In the genomic region with DNA sequence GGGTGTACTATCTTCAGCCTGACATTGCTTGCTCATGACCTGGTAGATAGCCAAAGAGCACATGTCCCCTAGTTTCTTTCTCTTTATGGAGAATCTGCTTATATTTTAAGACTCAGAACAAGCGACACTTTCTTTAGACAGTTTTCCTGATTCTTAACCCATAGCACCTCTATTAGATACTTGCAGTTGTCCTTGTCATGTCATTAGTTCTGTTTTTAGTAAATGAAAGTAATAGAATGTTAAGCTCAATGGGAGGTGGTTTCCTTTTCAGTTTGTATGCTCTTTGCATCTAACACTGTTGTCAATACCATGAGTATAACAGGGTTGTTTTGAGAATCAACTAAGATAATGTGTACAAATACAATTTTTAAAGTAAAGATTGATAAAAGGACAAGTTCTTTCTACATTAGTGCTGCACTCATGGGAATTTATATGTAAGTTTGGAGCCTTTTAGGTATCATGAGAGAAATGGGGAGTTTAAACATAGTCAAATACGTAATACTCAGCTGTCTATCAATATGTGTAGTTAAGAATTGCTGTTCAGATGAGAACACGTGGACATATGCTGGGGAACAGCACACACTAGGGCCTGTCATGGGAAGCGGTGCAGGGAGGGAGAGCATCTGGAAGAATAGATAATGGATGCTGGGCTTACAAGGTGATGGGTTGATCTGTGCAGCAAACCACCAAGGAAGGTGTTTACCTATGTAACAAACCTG, we compare ENCODE assay signal across 17 cellular contexts.
A peak's percentile ranks its signal among the peaks of the same experiment; 100 is the strongest.
DNase-seq lines count a peak whose midpoint lies in the region; ATAC-seq and FAIRE-seq lines count a peak whose summit lies in the region.
"Had no signal": no experiment of that assay in that cellular context is flagged by ENCODE, and none has a peak within 500 bp of the region (broad histone marks: within the 10 kb centered on the region; RNA-seq: fewer than 3 reads in every experiment).

No MANE protein-coding gene starts in this region.

- H3K9me3 Mint-ChIP-seq in naive thymus-derived CD4-positive, alpha-beta T cell: peaks cover 0 to 2% (median 0%) of the 10 kb centered on the region in 11 donors
- H3K9me3 Mint-ChIP-seq: activated CD4-positive, alpha-beta T cell treated with anti-CD3 and anti-CD28 coated beads, Interleukin-2, amount 10 ng/mL, durations not matched to agents 24 days and 14 days; CD14-positive monocyte had no signal

- ATAC-seq in GM18519 (IDR thresholded peaks at IDR 0.05; ENCODE audit: low FRiP score, unreplicated experiment) (peak; percentile 98), GM21360 (IDR thresholded peaks at IDR 0.05; ENCODE audit: unreplicated experiment) (peak; percentile 98), HG02938 (IDR thresholded peaks at IDR 0.05; ENCODE audit: unreplicated experiment) (peak; percentile 97), HG03521 (IDR thresholded peaks at IDR 0.05; ENCODE audit: unreplicated experiment) (peak; percentile 93)
- no peak for ATAC-seq in naive thymus-derived CD4-positive, alpha-beta T cell
- ATAC-seq: SK-N-SH treated with all-trans-retinoic acid at 6 μM for 48 hours had no signal

- H3K27ac ChIP-seq in naive thymus-derived CD4-positive, alpha-beta T cell (ENCODE audit: low read depth, low read length): no peak overlapping the region
- H3K27ac ChIP-seq: esophagus squamous epithelium, prostate gland, thoracic aorta had no signal

- POLR2A ChIA-PET in naive thymus-derived CD4-positive, alpha-beta T cell (lab: Charles Lee): no interaction called here

- no peaks in the 10 kb centered on the region for H3K9me3 ChIP-seq in naive thymus-derived CD4-positive, alpha-beta T cell (ENCODE audit: control insufficient read depth in 2 of 3, low read length in 3 of 3)
- H3K9me3 ChIP-seq: esophagus squamous epithelium, prostate gland, thoracic aorta had no signal

- H3K27ac Mint-ChIP-seq in naive thymus-derived CD4-positive, alpha-beta T cell: no peak overlapping the region
- H3K27ac Mint-ChIP-seq: activated CD4-positive, alpha-beta T cell treated with anti-CD3 and anti-CD28 coated beads, Interleukin-2, amount 10 ng/mL, durations not matched to agents 24 days and 14 days; CD14-positive monocyte had no signal

- peaks cover 0 to 12% (median 5%) of the 10 kb centered on the region in 5 donors for H3K27me3 Mint-ChIP-seq in naive thymus-derived CD4-positive, alpha-beta T cell
- H3K27me3 Mint-ChIP-seq: activated CD4-positive, alpha-beta T cell treated with anti-CD3 and anti-CD28 coated beads, Interleukin-2, amount 10 ng/mL, durations not matched to agents 24 days and 14 days had no signal

- H3K4me3 ChIP-seq in naive thymus-derived CD4-positive, alpha-beta T cell (ENCODE audit: low read length): no peak overlapping the region
- H3K4me3 ChIP-seq: esophagus squamous epithelium, prostate gland, thoracic aorta had no signal

- DNase-seq in NAMALWA (ENCODE audit: low spot score): no peak
- no peak for DNase-seq in HTR-8/SVneo (ENCODE audit: insufficient read length, low spot score)
- DNase-seq in naive thymus-derived CD4-positive, alpha-beta T cell: no peak
- no peak for DNase-seq in NCI-H146 (lab: John Stamatoyannopoulos, UW)
- DNase-seq: activated CD4-positive, alpha-beta T cell treated with anti-CD3 and anti-CD28 coated beads, Interleukin-2, amount 10 ng/mL, durations not matched to agents 24 days and 14 days; activated naive CD4-positive, alpha-beta T cell treated with Interleukin-2 at 50 U/mL for 16 hours; esophagus squamous epithelium; NCI-H1436 treated with DMSO at 0.1 percent for 48 hours; NK-92 treated with Interleukin-12 subunit alpha and Interleukin-12 subunit beta, amount 100 ng/mL, for 24 hours had no signal

- no peaks in the 10 kb centered on the region for H3K36me3 ChIP-seq in naive thymus-derived CD4-positive, alpha-beta T cell (ENCODE audit: control insufficient read depth in 2 of 3, insufficient read depth in 3 of 3, low read length in 3 of 3)
- H3K36me3 ChIP-seq: esophagus squamous epithelium, prostate gland, thoracic aorta had no signal

- CTCF ChIA-PET in naive thymus-derived CD4-positive, alpha-beta T cell (lab: Charles Lee): no interaction called here

- no peaks in the 10 kb centered on the region for H3K27me3 ChIP-seq in naive thymus-derived CD4-positive, alpha-beta T cell (ENCODE audit: control insufficient read depth in 2 of 2, insufficient read depth in 2 of 2, low read length in 2 of 2)
- H3K27me3 ChIP-seq: esophagus squamous epithelium had no signal

- no peaks in the 10 kb centered on the region for H3K36me3 Mint-ChIP-seq in naive thymus-derived CD4-positive, alpha-beta T cell
- H3K36me3 Mint-ChIP-seq: CD14-positive monocyte had no signal

- no peak overlapping the region for H3K4me3 Mint-ChIP-seq in naive thymus-derived CD4-positive, alpha-beta T cell
- H3K4me3 Mint-ChIP-seq: activated CD4-positive, alpha-beta T cell treated with anti-CD3 and anti-CD28 coated beads, Interleukin-2, amount 10 ng/mL, durations not matched to agents 24 days and 14 days; CD14-positive monocyte had no signal

- no peak for FAIRE-seq in HTR-8/SVneo (lab: Jason Lieb, UNC)

- no peaks in the 10 kb centered on the region for H3K4me1 ChIP-seq in naive thymus-derived CD4-positive, alpha-beta T cell (ENCODE audit: control insufficient read depth in 2 of 2, insufficient read depth in 2 of 2, low read length in 2 of 2)
- H3K4me1 ChIP-seq: esophagus squamous epithelium, prostate gland had no signal

- H3K4me1 Mint-ChIP-seq in naive thymus-derived CD4-positive, alpha-beta T cell: no peaks in the 10 kb centered on the region
- H3K4me1 Mint-ChIP-seq: activated CD4-positive, alpha-beta T cell treated with anti-CD3 and anti-CD28 coated beads, Interleukin-2, amount 10 ng/mL, durations not matched to agents 24 days and 14 days; CD14-positive monocyte had no signal

- intact Hi-C loops in naive thymus-derived CD4-positive, alpha-beta T cell (cut with micrococcal nuclease): no loop called here
